Comparison of ENCODE assay signal across 7 cellular contexts in the genomic region with DNA sequence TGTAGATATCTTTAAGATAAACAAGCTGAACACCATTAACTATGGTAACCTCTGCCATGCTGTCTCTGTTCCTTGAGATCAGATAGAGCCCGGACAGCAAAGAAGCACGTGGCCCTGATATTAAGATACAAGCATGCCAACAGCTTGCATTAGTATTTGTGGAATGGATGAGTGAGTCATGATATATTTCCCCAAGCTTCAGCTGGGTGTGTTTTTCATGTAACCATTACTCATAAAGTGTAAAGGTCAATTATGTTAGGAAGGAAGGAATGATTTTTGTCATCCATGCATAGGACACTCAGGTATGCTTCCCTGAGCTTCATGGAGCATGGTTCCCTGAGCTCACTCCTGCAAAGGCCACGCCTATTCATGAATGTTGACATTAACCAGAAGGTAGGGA.
DNase-seq lines count a peak whose midpoint lies in the region; ATAC-seq and TF ChIP-seq lines count a peak whose summit lies in the region.

No MANE protein-coding gene starts in this region.

- no peaks in the 10 kb centered on the region for H3K27me3 ChIP-seq in PC-3 (ENCODE audit: low read length)

- intact Hi-C loops in PC-3 (cut with micrococcal nuclease), result loop anchor here (1.0 to 5.0 kb wide), 5 partner anchors 42 to 170 kb away; no protein-coding TSS in a partner anchor

- H3K4me1 Mint-ChIP-seq in progenitor cell of endocrine pancreas (ENCODE audit: low read depth), result peaks cover 25% of the 10 kb centered on the region

- H3K4me3 Mint-ChIP-seq in progenitor cell of endocrine pancreas (ENCODE audit: low read depth), result no peak overlapping the region

- H3K27me3 Mint-ChIP-seq in progenitor cell of endocrine pancreas, result no peaks in the 10 kb centered on the region

- H3K4me3 ChIP-seq in PC-3 (ENCODE audit: low read length) (no peak overlapping the region), retinal pigment epithelial cell (ENCODE audit: low read length) (no peak overlapping the region)

- CTCF ChIA-PET in PC-3 (lab: Charles Lee), result interaction anchor here (0.6 to 0.8 kb wide), 3 partner anchors 75 to 310 kb away, joined by 3 to 5 read pairs (median 5); a partner anchor contains a TSS

- peaks cover 4% of the 10 kb centered on the region for H3F3A ChIP-seq in PC-3 (ENCODE audit: low read length, unreplicated experiment)

- H3K36me3 ChIP-seq in PC-3 (ENCODE audit: low read depth, low read length), result no peaks in the 10 kb centered on the region

- H3K9me3 ChIP-seq in PC-3 (ENCODE audit: low read length), result no peaks in the 10 kb centered on the region

- no TSS peak for BruUV-seq in PC-3 (replicated peaks; lab: Mats Ljungman, UMichigan)

- H2AFZ ChIP-seq in PC-3 (ENCODE audit: low read length), result peak overlapping the region; percentile 51; the same call in 1 of the 2 replicates

- H4K20me1 ChIP-seq in PC-3 (ENCODE audit: low read length), result no peaks in the 10 kb centered on the region

- peak overlapping the region; percentile 41; the same call in 1 of the 2 replicates for H3K4me2 ChIP-seq in PC-3 (ENCODE audit: low read length)

- H3K27ac Mint-ChIP-seq in progenitor cell of endocrine pancreas, result no peak overlapping the region

- H3K9me3 Mint-ChIP-seq in progenitor cell of endocrine pancreas (ENCODE audit: low read depth), result peaks cover 8% of the 10 kb centered on the region

- ATAC-seq in PC-3, result peak; percentile 97

- no peaks in the 10 kb centered on the region for H3K9me2 ChIP-seq in PC-3 (replicated peaks; ENCODE audit: low read length)

- H3K27ac ChIP-seq in PC-3 (ENCODE audit: low read length), result peak overlapping the region; percentile 81

- TF ChIP-seq CTCF in PC-3 (conservative IDR thresholded peaks at IDR 0.05; ENCODE audit: low read depth, low read length) (no peak), retinal pigment epithelial cell (conservative IDR thresholded peaks at IDR 0.05; ENCODE audit: low read depth, low read length) (no peak), progenitor cell of endocrine pancreas (IDR thresholded peaks at IDR 0.05; ENCODE audit: unreplicated experiment) (no peak)

- H3K36me3 Mint-ChIP-seq in progenitor cell of endocrine pancreas (ENCODE audit: insufficient read depth), result no peaks in the 10 kb centered on the region

- peaks cover 38% of the 10 kb centered on the region for H3K4me1 ChIP-seq in PC-3 (ENCODE audit: insufficient read depth, low read length)

- no peaks in the 10 kb centered on the region for H3K79me2 ChIP-seq in PC-3 (ENCODE audit: low read length)

- POLR2A ChIA-PET in PC-3 (lab: Charles Lee; ENCODE audit: unreplicated experiment), result interaction anchor here (0.6 kb wide), 3 partner anchors 47 to 243 kb away, joined by 3 to 5 read pairs (median 3); a partner anchor contains a TSS

- peak overlapping the region; percentile 49; the same call in 1 of the 2 replicates for H3K9ac ChIP-seq in PC-3 (ENCODE audit: low read length)

- DNase-seq in EH (ENCODE audit: low read depth), result peak; percentile 95
- DNase-seq in PC-3, result peak; percentile 96
- DNase-seq in dermis microvascular lymphatic vessel endothelial cell (ENCODE audit: low read depth in 2 of 2), result peak; percentile 75 to 92
- DNase-seq in retinal pigment epithelial cell (ENCODE audit: low read depth), result peak; percentile 80
- DNase-seq in NCI-H510A (lab: John Stamatoyannopoulos, UW), result no peak
- no peak for DNase-seq in SK-N-DZ (ENCODE audit: low spot score)
- no peak for DNase-seq in progenitor cell of endocrine pancreas (ENCODE audit: low spot score, unreplicated experiment)

Comparison
In these comparisons a context has a peak if more than half of its experiments do, and no peak if none do; other contexts are left out.
1. DNase-seq: peak in EH (single experiment), PC-3 (single experiment), dermis microvascular lymphatic vessel endothelial cell (2 of 2) and retinal pigment epithelial cell (single experiment); none in NCI-H510A (single experiment), SK-N-DZ (single experiment) and progenitor cell of endocrine pancreas (single experiment).